9 cellular contexts compared by ENCODE assay signal in genomic region chr1:91732291-91732953, GRCh38.
DNase-seq lines count a peak whose midpoint lies in the region; ATAC-seq, FAIRE-seq and TF ChIP-seq lines count a peak whose summit lies in the region.
"Had no signal": no experiment of that assay in that cellular context is flagged by ENCODE, and none has a peak within 500 bp of the region (broad histone marks: within the 10 kb centered on the region; RNA-seq: fewer than 3 reads in every experiment).

No MANE protein-coding gene starts in this region.

- intact Hi-C loops in IMR-90 (cut with micrococcal nuclease): loop anchor here (10.0 kb wide), 1 partner anchor 218 kb away; no protein-coding TSS in a partner anchor
- intact Hi-C loops in CD4-positive, alpha-beta T cell (cut with DNase I, micrococcal nuclease): no loop called here

- H2AK5ac ChIP-seq in IMR-90 (ENCODE audit: low read depth, low read length): peak overlapping the region; percentile 30; the same call in 1 of the 2 replicates

- H2BK5ac ChIP-seq in IMR-90 (ENCODE audit: low read depth, low read length, poor library complexity, severe bottlenecking): peak overlapping the region; percentile 4

- H3K4me1 ChIP-seq in IMR-90 (ENCODE audit: control insufficient read depth, insufficient read depth, low read length) (peaks cover 22% of the 10 kb centered on the region), astrocyte (ENCODE audit: insufficient read depth, low read length) (peaks cover 37% of the 10 kb centered on the region), muscle layer of duodenum (ENCODE audit: control insufficient read depth in 1 of 2, insufficient read depth in 2 of 2, low read length in 2 of 2) (peaks cover 25 to 28% of the 10 kb centered on the region in 2 donors)

- DNase-seq in GM03348 (ENCODE audit: low spot score) (peak; percentile 71), IMR-90 (peak; percentile 91), astrocyte (ENCODE audit: low read depth) (peak; percentile 88), COLO668 (lab: John Stamatoyannopoulos, UW; ENCODE audit: unreplicated experiment) (no peak), NCI-H128 (lab: John Stamatoyannopoulos, UW; ENCODE audit: unreplicated experiment) (no peak)
- DNase-seq in CD4-positive, alpha-beta T cell: no peak

- no peak for TF ChIP-seq RAD21 in IMR-90 (IDR thresholded peaks at IDR 0.05; ENCODE audit: low read length)

- no peak overlapping the region for H3K56ac ChIP-seq in IMR-90 (ENCODE audit: extremely low read depth, insufficient read depth, low read length)

- H3K4me1 Mint-ChIP-seq in astrocyte (ENCODE audit: low read depth, unreplicated experiment): peaks cover 36% of the 10 kb centered on the region
- H3K4me1 Mint-ChIP-seq in CD4-positive, alpha-beta T cell (ENCODE audit: low read depth): peaks cover 40% of the 10 kb centered on the region

- peak overlapping the region; percentile 68 for H3K27ac Mint-ChIP-seq in astrocyte (ENCODE audit: unreplicated experiment)
- H3K27ac Mint-ChIP-seq in CD4-positive, alpha-beta T cell: no peak overlapping the region

- no peaks in the 10 kb centered on the region for H3K36me3 Mint-ChIP-seq in astrocyte (ENCODE audit: low read depth, unreplicated experiment)
- H3K36me3 Mint-ChIP-seq in CD4-positive, alpha-beta T cell (ENCODE audit: low read depth): peaks cover 26% of the 10 kb centered on the region
- H3K36me3 Mint-ChIP-seq: IgD-negative memory B cell had no signal

- no peak overlapping the region for H3K27ac ChIP-seq in IMR-90 (ENCODE audit: insufficient read depth, low read length)
- H3K27ac ChIP-seq in astrocyte (ENCODE audit: low read depth, low read length): peak overlapping the region; percentile 69
- peak overlapping the region; percentile 82 for H3K27ac ChIP-seq in muscle layer of duodenum (ENCODE audit: low read length)
- no peak overlapping the region for H3K27ac ChIP-seq in CD4-positive, alpha-beta T cell (ENCODE audit: low read depth, low read length)

- H2AK9ac ChIP-seq in IMR-90 (replicated peaks; ENCODE audit: low read depth, low read length, poor library complexity): peak overlapping the region; percentile 38

- 0 out of 4 replicates have a peak overlapping the region, but pooled peaks of 1 of the 2 experiments have one; percentile 19 for H4K8ac ChIP-seq in IMR-90 (ENCODE audit: low read depth in 2 of 2, low read length in 2 of 2)

- peak overlapping the region; percentile 47 for H3K4ac ChIP-seq in IMR-90 (ENCODE audit: low read depth, low read length)

- H4K5ac ChIP-seq in IMR-90 (ENCODE audit: low read depth, low read length): no peak overlapping the region

- dilution Hi-C loops in IMR-90 (cut with HindIII; ENCODE audit: low sequenced_read_pairs, unreplicated experiment): no loop called here

- peaks cover 16% of the 10 kb centered on the region for H3K9me1 ChIP-seq in IMR-90 (ENCODE audit: insufficient read depth, low read length)

- peak overlapping the region; percentile 11; the same call in 1 of the 2 replicates for H3K18ac ChIP-seq in IMR-90 (ENCODE audit: low read depth, low read length)

- POLR2A ChIA-PET in IMR-90 (lab: Charles Lee; ENCODE audit: unreplicated experiment): no interaction called here
- POLR2A ChIA-PET in CD4-positive, alpha-beta T cell (lab: Charles Lee): no interaction called here

- peak; percentile 17 for FAIRE-seq in astrocyte (lab: Jason Lieb, UNC)

- H3K14ac ChIP-seq in IMR-90 (replicated peaks; ENCODE audit: low read depth, low read length): peak overlapping the region; percentile 44; the same call in 1 of the 2 replicates

- H3K9me3 ChIP-seq in IMR-90 (ENCODE audit: control insufficient read depth, insufficient read depth, low read length) (no peaks in the 10 kb centered on the region), astrocyte (ENCODE audit: insufficient read depth, low read depth, low read length) (no peaks in the 10 kb centered on the region), muscle layer of duodenum (ENCODE audit: control insufficient read depth in 1 of 2, low read length in 2 of 2) (no peaks in the 10 kb centered on the region)
- no peaks in the 10 kb centered on the region for H3K9me3 ChIP-seq in CD4-positive, alpha-beta T cell (ENCODE audit: control insufficient read depth, low read length)

- no peaks in the 10 kb centered on the region for H3K9me3 Mint-ChIP-seq in astrocyte (ENCODE audit: unreplicated experiment)
- H3K9me3 Mint-ChIP-seq in CD4-positive, alpha-beta T cell: no peaks in the 10 kb centered on the region
- H3K9me3 Mint-ChIP-seq: IgD-negative memory B cell had no signal

- peak overlapping the region; percentile 75 for H2AFZ ChIP-seq in IMR-90 (replicated peaks; ENCODE audit: low read length, poor library complexity)
- H2AFZ ChIP-seq in astrocyte (ENCODE audit: low read depth, low read length): no peak overlapping the region

- no peak for TF ChIP-seq CTCF in IMR-90 (conservative IDR thresholded peaks at IDR 0.05; ENCODE audit: low read depth, low read length)
- no peak for TF ChIP-seq CTCF in astrocyte (IDR thresholded peaks at IDR 0.05; ENCODE audit: insufficient read depth, low read depth, low read length)
- TF ChIP-seq CTCF in CD4-positive, alpha-beta T cell (IDR thresholded peaks at IDR 0.05): no peak

- no peak overlapping the region for H3K23ac ChIP-seq in IMR-90 (ENCODE audit: low read depth, low read length)

- H3K79me1 ChIP-seq in IMR-90 (ENCODE audit: low read depth in 1 of 2, low read length in 2 of 2): peaks cover 0 to 8% of the 10 kb centered on the region in 2 experiments; a peak in 1 of 4 replicates

- H2BK20ac ChIP-seq in IMR-90 (ENCODE audit: low read depth, low read length): 0 out of 2 replicates have a peak overlapping the region, but pooled peaks have one; percentile 37

- H3K9ac ChIP-seq in IMR-90 (ENCODE audit: low read depth, low read length): no peak overlapping the region
- peak overlapping the region; percentile 59 for H3K9ac ChIP-seq in astrocyte (ENCODE audit: low read length)

- peaks cover 13% of the 10 kb centered on the region for H3K36me3 ChIP-seq in IMR-90 (ENCODE audit: control insufficient read depth, insufficient read depth, low read length)
- no peaks in the 10 kb centered on the region for H3K36me3 ChIP-seq in astrocyte (ENCODE audit: insufficient read depth, low read length)
- peaks cover 6 to 8% of the 10 kb centered on the region in 2 donors for H3K36me3 ChIP-seq in muscle layer of duodenum (ENCODE audit: control insufficient read depth in 1 of 2, insufficient read depth in 2 of 2, low read length in 2 of 2)

- BruUV-seq in IMR-90 (replicated peaks; lab: Mats Ljungman, UMichigan): no TSS peak

- H3K27me3 ChIP-seq in IMR-90 (ENCODE audit: control insufficient read depth, insufficient read depth, low read length): no peaks in the 10 kb centered on the region
- no peaks in the 10 kb centered on the region for H3K27me3 ChIP-seq in astrocyte (ENCODE audit: insufficient read depth, low read length)
- no peaks in the 10 kb centered on the region for H3K27me3 ChIP-seq in muscle layer of duodenum (ENCODE audit: low read depth, low read length)
- H3K27me3 ChIP-seq in CD4-positive, alpha-beta T cell (ENCODE audit: control insufficient read depth, insufficient read depth, low read length): no peaks in the 10 kb centered on the region

- H3K27me3 Mint-ChIP-seq in astrocyte (ENCODE audit: low read depth, unreplicated experiment): no peaks in the 10 kb centered on the region
- H3K27me3 Mint-ChIP-seq in CD4-positive, alpha-beta T cell: no peaks in the 10 kb centered on the region

- ATAC-seq in IMR-90 (ENCODE audit: low read depth) (peak; percentile 76), HG02610 (IDR thresholded peaks at IDR 0.05; ENCODE audit: unreplicated experiment) (no peak)
- no peak for ATAC-seq in CD4-positive, alpha-beta T cell (ENCODE audit: poor library complexity)

- in situ Hi-C loops in IMR-90 (cut with MboI; ENCODE audit: low sequenced_read_pairs): loop anchor here (10.0 kb wide), 1 partner anchor 152 kb away; the partner anchor contains the start of gene TGFBR3

- 0% methylated on average over 2 of the region's 12 CpGs; no CpG with 5 or more reads in 1 of the 2 experiments for WGBS in IMR-90 (ENCODE audit: extremely low coverage in 2 of 2, insufficient read length in 1 of 2), 2 experiments

- H3K4me2 ChIP-seq in IMR-90 (ENCODE audit: low read depth, low read length): no peak overlapping the region
- peak overlapping the region; percentile 77 for H3K4me2 ChIP-seq in astrocyte (ENCODE audit: low read length)

- H3K4me3 ChIP-seq in IMR-90 (ENCODE audit: insufficient read depth, low read depth, low read length) (no peak overlapping the region), astrocyte (ENCODE audit: insufficient read depth, low read depth, low read length) (no peak overlapping the region), muscle layer of duodenum (ENCODE audit: low read depth in 1 of 2, low read length in 2 of 2) (no peak overlapping the region)

- peak overlapping the region; percentile 32; the same call in 1 of the 2 replicates for H2BK120ac ChIP-seq in IMR-90 (ENCODE audit: low read depth, low read length)

- H3K79me2 ChIP-seq in astrocyte (ENCODE audit: insufficient read depth, low read length): no peaks in the 10 kb centered on the region

- H3K4me3 Mint-ChIP-seq in astrocyte (ENCODE audit: unreplicated experiment): peak overlapping the region; percentile 42
- no peak overlapping the region for H3K4me3 Mint-ChIP-seq in CD4-positive, alpha-beta T cell

- peak overlapping the region; percentile 13; the same call in 1 of the 2 replicates for H4K91ac ChIP-seq in IMR-90 (ENCODE audit: insufficient read depth, low read depth, low read length)

- peak overlapping the region; percentile 3; the same call in 1 of the 3 replicates for H2BK15ac ChIP-seq in IMR-90 (ENCODE audit: low read depth, low read length)

- no peak for TF ChIP-seq POLR2A in IMR-90 (IDR thresholded peaks at IDR 0.05; ENCODE audit: low read depth, low read length)

- CTCF ChIA-PET in IMR-90 (lab: Yijun Ruan, JAX): no interaction called here
- CTCF ChIA-PET in CD4-positive, alpha-beta T cell (lab: Charles Lee): no interaction called here

- no peaks in the 10 kb centered on the region for H4K20me1 ChIP-seq in IMR-90 (ENCODE audit: insufficient read depth, low read length)
- no peaks in the 10 kb centered on the region for H4K20me1 ChIP-seq in astrocyte (ENCODE audit: insufficient read depth, low read length)

TF ChIP-seq in IMR-90, 13 proteins besides CTCF, POLR2A, EP300 and RAD21 (continues in another document):
- TF ChIP-seq BHLHE40 (IDR thresholded peaks at IDR 0.05; ENCODE audit: low read depth, low read length) (peak; percentile 53), FOS (IDR thresholded peaks at IDR 0.05; ENCODE audit: low read depth, low read length) (peak; percentile 88), ELK1 (IDR thresholded peaks at IDR 0.05; ENCODE audit: borderline replicate concordance, low read depth, low read length) (no peak), CHD1 (IDR thresholded peaks at IDR 0.05; ENCODE audit: low read depth, low read length) (no peak)

Comparison
In these comparisons a context has a peak if more than half of its experiments do, and no peak if none do; other contexts are left out.
1. DNase-seq: peak in GM03348 (single experiment), IMR-90 (single experiment) and astrocyte (single experiment); none in CD4-positive, alpha-beta T cell (0 of 10), COLO668 (single experiment) and NCI-H128 (single experiment).
2. H3K27ac ChIP-seq: peak in astrocyte (single experiment) and muscle layer of duodenum (single experiment); none in IMR-90 (single experiment) and CD4-positive, alpha-beta T cell (single experiment).